22 cellular contexts compared by ENCODE assay signal in the genomic region with DNA sequence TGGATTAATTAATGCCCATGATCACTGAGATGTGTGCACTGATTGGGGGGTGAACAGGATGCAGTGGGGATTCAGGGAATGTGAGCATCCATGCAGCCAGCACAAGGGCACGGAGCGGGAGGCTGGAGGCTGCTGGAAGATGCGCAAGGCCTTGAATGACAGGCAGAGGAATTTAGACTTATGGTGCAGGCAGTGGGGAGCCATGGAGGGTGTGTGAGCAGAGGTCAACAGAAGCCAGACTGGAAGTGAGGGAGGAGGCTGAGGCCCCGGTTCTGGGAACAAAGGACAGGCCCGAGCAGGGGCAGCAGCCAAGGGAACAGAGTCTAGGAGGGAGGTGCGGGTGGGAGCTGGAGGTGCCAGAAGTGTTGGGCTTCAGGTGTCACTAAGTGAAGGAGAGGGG.
"Had no signal": no experiment of that assay in that cellular context is flagged by ENCODE, and none has a peak within 500 bp of the region (broad histone marks: within the 10 kb centered on the region; RNA-seq: fewer than 3 reads in every experiment).

No MANE protein-coding gene starts in this region.

- H3K36me3 ChIP-seq: neutrophil, pancreas, transverse colon, vagina had no signal

- H3K4me1 ChIP-seq: pancreas, transverse colon had no signal

- H3K9me3 Mint-ChIP-seq: activated naive CD4-positive, alpha-beta T cell treated with anti-CD3 and anti-CD28 coated beads for 36 hours; activated naive CD8-positive, alpha-beta T cell treated with anti-CD3 and anti-CD28 coated beads, Interleukin-2, amount 10 ng/mL, durations not matched to agents 7 days and 5 days; natural killer cell; T-cell; T-helper 2 cell treated with Interferon-gamma antibody and Interleukin-4, amounts not matched to agents 5 μg/mL and 100 μg/mL, for 36 hours had no signal

- H3K4me1 Mint-ChIP-seq: endodermal cell, mesothelial cell of epicardium, T-cell had no signal

- DNase-seq: activated CD4-positive, CD25-positive, alpha-beta regulatory T cell treated with anti-CD3 and anti-CD28 coated beads, Interleukin-2, amount 50 U/mL, for 72 hours; activated naive CD4-positive, alpha-beta T cell treated with anti-CD3 and anti-CD28 coated beads for 36 hours; activated naive CD8-positive, alpha-beta T cell treated with anti-CD3 and anti-CD28 coated beads, Interleukin-2, amount 10 ng/mL, durations not matched to agents 7 days and 5 days; activated T-cell treated with anti-CD3 and anti-CD28 coated beads, Interleukin-2, amount 50 U/mL, for 1 hour; amygdala; cerebellar nuclear complex; endodermal cell; natural killer cell; pancreas; stimulated activated CD4-positive, alpha-beta T cell treated with anti-CD3 and anti-CD28 coated beads, Interleukin-1b, Interleukin-23, amount 100 ng/mL, for 48 hours; T-cell; transverse colon had no signal

- H3K4me3 ChIP-seq: coronary artery, lung, pancreas, transverse colon, vagina had no signal

- H3K36me3 Mint-ChIP-seq: activated naive CD8-positive, alpha-beta T cell treated with anti-CD3 and anti-CD28 coated beads, Interleukin-2, amount 10 ng/mL, durations not matched to agents 7 days and 5 days; mesothelial cell of epicardium; natural killer cell; T-cell had no signal

- FAIRE-seq: pancreas had no signal

- H3K27me3 Mint-ChIP-seq: activated naive CD8-positive, alpha-beta T cell treated with anti-CD3 and anti-CD28 coated beads, Interleukin-2, amount 10 ng/mL, durations not matched to agents 7 days and 5 days; T-cell had no signal

- H3K27me3 ChIP-seq: neutrophil, pancreas, transverse colon, vagina had no signal

- ATAC-seq: left lobe of liver, natural killer cell, pancreas, right cardiac atrium, T-cell had no signal

- H3K9me3 ChIP-seq: neutrophil, pancreas, transverse colon, vagina had no signal

- H3K4me3 Mint-ChIP-seq: activated naive CD4-positive, alpha-beta T cell treated with anti-CD3 and anti-CD28 coated beads for 36 hours; activated naive CD8-positive, alpha-beta T cell treated with anti-CD3 and anti-CD28 coated beads, Interleukin-2, amount 10 ng/mL, durations not matched to agents 7 days and 5 days; endodermal cell; mesothelial cell of epicardium; natural killer cell; T-cell; T-helper 2 cell treated with Interferon-gamma antibody and Interleukin-4, amounts not matched to agents 5 μg/mL and 100 μg/mL, for 36 hours had no signal

- H3K27ac ChIP-seq: coronary artery, epithelial cell of prostate, neutrophil, pancreas, transverse colon, vagina, VCaP had no signal

- H3K27ac Mint-ChIP-seq: activated naive CD4-positive, alpha-beta T cell treated with anti-CD3 and anti-CD28 coated beads for 36 hours; activated naive CD8-positive, alpha-beta T cell treated with anti-CD3 and anti-CD28 coated beads, Interleukin-2, amount 10 ng/mL, durations not matched to agents 7 days and 5 days; endodermal cell; mesothelial cell of epicardium; T-helper 2 cell treated with Interferon-gamma antibody and Interleukin-4, amounts not matched to agents 5 μg/mL and 100 μg/mL, for 36 hours had no signal
